ENCODE assay signal across 21 cellular contexts in genomic region chr17:7502171-7502847, GRCh38. TPM values are rescaled to one million over a fixed set of nuclear protein-coding genes. Genes with fewer than 3 reads are reported as not detected.
"Had no signal": no experiment of that assay in that cellular context is flagged by ENCODE, and none has a peak within 500 bp of the region (broad histone marks: within the 10 kb centered on the region; RNA-seq: fewer than 3 reads in every experiment).

No MANE protein-coding gene starts in this region.

- H3K4me3 Mint-ChIP-seq: activated CD8-positive, alpha-beta T cell treated with anti-CD3 and anti-CD28 coated beads, Interleukin-2, amount 10 ng/mL, durations not matched to agents 7 days and 5 days; activated T-cell treated with anti-CD3 and anti-CD28 coated beads, Interleukin-2, amount 50 U/mL, for 72 hours; neural crest cell; stimulated activated naive CD8-positive, alpha-beta T cell treated with anti-CD3 and anti-CD28 coated beads, Interleukin-15, amount 100 ng/mL, for 72 hours; WTC11 had no signal

- H3K4me1 Mint-ChIP-seq: neural crest cell; stimulated activated naive CD8-positive, alpha-beta T cell treated with anti-CD3 and anti-CD28 coated beads, Interleukin-15, amount 100 ng/mL, for 72 hours; WTC11 had no signal

- H3K27ac ChIP-seq: cardiac muscle cell, left ventricle myocardium inferior, suprapubic skin had no signal

- H3K27ac Mint-ChIP-seq: activated CD8-positive, alpha-beta T cell treated with anti-CD3 and anti-CD28 coated beads, Interleukin-2, amount 10 ng/mL, durations not matched to agents 7 days and 5 days; activated T-cell treated with anti-CD3 and anti-CD28 coated beads, Interleukin-2, amount 50 U/mL, for 72 hours; stimulated activated naive CD8-positive, alpha-beta T cell treated with anti-CD3 and anti-CD28 coated beads, Interleukin-15, amount 100 ng/mL, for 72 hours; WTC11 had no signal

- H3K9me3 Mint-ChIP-seq: activated T-cell treated with anti-CD3 and anti-CD28 coated beads, Interleukin-2, amount 50 U/mL, for 72 hours; neural crest cell; stimulated activated naive CD8-positive, alpha-beta T cell treated with anti-CD3 and anti-CD28 coated beads, Interleukin-15, amount 100 ng/mL, for 72 hours; WTC11 had no signal

- H3K4me3 ChIP-seq: cardiac muscle cell, left ventricle myocardium inferior, suprapubic skin had no signal

- DNase-seq: activated CD4-positive, alpha-beta T cell treated with anti-CD3 and anti-CD28 coated beads for 48 hours; activated CD8-positive, alpha-beta memory T cell treated with anti-CD3 and anti-CD28 coated beads, Interleukin-2, amount 50 U/mL, for 4 hours; activated CD8-positive, alpha-beta T cell treated with anti-CD3 and anti-CD28 coated beads, Interleukin-2, amount 10 ng/mL, durations not matched to agents 7 days and 5 days; activated naive CD4-positive, alpha-beta T cell treated with anti-CD3 and anti-CD28 coated beads, Interleukin-2, amount 50 U/mL, for 16 hours; activated T-cell treated with anti-CD3 and anti-CD28 coated beads, Interleukin-2, amount 50 U/mL, for 72 hours; amniotic stem cell; effector memory CD4-positive, alpha-beta T cell; hypothalamus; islet precursor cell; left ventricle myocardium inferior; stimulated activated CD4-positive, alpha-beta T cell treated with anti-CD3 and anti-CD28 coated beads, Interleukin-2, amount 100 ng/mL, for 24 hours; stimulated activated naive CD8-positive, alpha-beta T cell treated with anti-CD3 and anti-CD28 coated beads, Interleukin-15, amount 100 ng/mL, for 72 hours; trophoblast cell had no signal

- H3K4me1 ChIP-seq: suprapubic skin had no signal

- ATAC-seq: activated CD8-positive, alpha-beta T cell treated with anti-CD3 and anti-CD28 coated beads, Interleukin-2, amount 10 ng/mL, durations not matched to agents 7 days and 5 days had no signal

- H3K27me3 Mint-ChIP-seq: progenitor cell of endocrine pancreas; stimulated activated naive CD8-positive, alpha-beta T cell treated with anti-CD3 and anti-CD28 coated beads, Interleukin-15, amount 100 ng/mL, for 72 hours had no signal

- H3K9me3 ChIP-seq: left ventricle myocardium inferior, suprapubic skin had no signal

RNA-seq across cellular contexts. Expression of gene SLC35G6, which starts 21.1 kb away (rescaled TPM):
- total RNA-seq: activated CD8-positive, alpha-beta T cell treated with anti-CD3 and anti-CD28 coated beads, Interleukin-2, amount 10 ng/mL, durations not matched to agents 7 days and 5 days; cardiac muscle cell; dermis blood vessel endothelial cell; left ventricle myocardium inferior; neural crest cell; omental fat pad; progenitor cell of endocrine pancreas; skeletal muscle tissue; suprapubic skin had no signal
